ENCODE assay signal across 8 cellular contexts in genomic region chr1:35882586-35882944, GRCh38. TPM values are rescaled to one million over a fixed set of nuclear protein-coding genes. Genes with fewer than 3 reads are reported as not detected.
DNase-seq lines count a peak whose midpoint lies in the region; ATAC-seq and TF ChIP-seq lines count a peak whose summit lies in the region.

No MANE protein-coding gene starts in this region.

- peak overlapping the region; percentile 46 for H3K27ac Mint-ChIP-seq in CD8-positive, alpha-beta T cell
- H3K27ac Mint-ChIP-seq in endothelial cell (ENCODE audit: unreplicated experiment) = no peak overlapping the region
- no peak overlapping the region for H3K27ac Mint-ChIP-seq in osteocyte (ENCODE audit: unreplicated experiment)

- H3K4me3 Mint-ChIP-seq in CD8-positive, alpha-beta T cell = peak overlapping the region; percentile 92
- H3K4me3 Mint-ChIP-seq in endothelial cell (ENCODE audit: unreplicated experiment) (peak overlapping the region; percentile 40), osteocyte (ENCODE audit: unreplicated experiment) (peak overlapping the region; percentile 36)

- no peaks in the 10 kb centered on the region for H3K9me3 Mint-ChIP-seq in CD8-positive, alpha-beta T cell
- H3K9me3 Mint-ChIP-seq in endothelial cell (ENCODE audit: unreplicated experiment) = no peaks in the 10 kb centered on the region
- H3K9me3 Mint-ChIP-seq in osteocyte (ENCODE audit: unreplicated experiment) = no peaks in the 10 kb centered on the region

- POLR2A ChIA-PET in CD8-positive, alpha-beta T cell (lab: Charles Lee) = interaction anchor here (1.0 kb wide), 3 partner anchors 48 to 689 kb away, joined by 3 to 5 read pairs (median 3); partner anchors contain the start of genes AGO3 and SFPQ

- H3K4me3 ChIP-seq in CD8-positive, alpha-beta T cell (ENCODE audit: low read depth, low read length) = peak overlapping the region; percentile 38
- H3K4me3 ChIP-seq in SJCRH30 = peak overlapping the region; percentile 77

- no peak for TF ChIP-seq CTCF in CD8-positive, alpha-beta T cell (IDR thresholded peaks at IDR 0.05)
- TF ChIP-seq CTCF in endothelial cell (IDR thresholded peaks at IDR 0.05; ENCODE audit: unreplicated experiment) (no peak), osteocyte (IDR thresholded peaks at IDR 0.05) (no peak)

- no peaks in the 10 kb centered on the region for H3K36me3 ChIP-seq in CD8-positive, alpha-beta T cell (ENCODE audit: insufficient read depth, low read length)
- no peaks in the 10 kb centered on the region for H3K36me3 ChIP-seq in SJCRH30

- H3K27me3 Mint-ChIP-seq in CD8-positive, alpha-beta T cell (ENCODE audit: low read depth) = peaks cover 3% of the 10 kb centered on the region
- H3K27me3 Mint-ChIP-seq in endothelial cell (ENCODE audit: unreplicated experiment) (peaks cover 4% of the 10 kb centered on the region), osteocyte (ENCODE audit: unreplicated experiment) (no peaks in the 10 kb centered on the region)

- H3K36me3 Mint-ChIP-seq in CD8-positive, alpha-beta T cell = no peaks in the 10 kb centered on the region
- H3K36me3 Mint-ChIP-seq in endothelial cell (ENCODE audit: low read depth, unreplicated experiment) (no peaks in the 10 kb centered on the region), osteocyte (ENCODE audit: unreplicated experiment) (no peaks in the 10 kb centered on the region)

- no peak overlapping the region for H3K27ac ChIP-seq in CD8-positive, alpha-beta T cell (ENCODE audit: low read depth, low read length)
- no peak overlapping the region for H3K27ac ChIP-seq in SJCRH30

- ATAC-seq in CD8-positive, alpha-beta T cell = no peak
- ATAC-seq in GM18498 (IDR thresholded peaks at IDR 0.05; ENCODE audit: unreplicated experiment) (no peak), GM19452 (IDR thresholded peaks at IDR 0.05; ENCODE audit: unreplicated experiment) (no peak), HG03432 (IDR thresholded peaks at IDR 0.05; ENCODE audit: unreplicated experiment) (no peak)

- CTCF ChIA-PET in CD8-positive, alpha-beta T cell (lab: Charles Lee) = interaction anchor here (0.6 to 1.0 kb wide), 5 partner anchors 40 to 481 kb away, joined by 3 to 4 read pairs (median 3); partner anchors contain the start of gene AGO3

- H3K4me1 Mint-ChIP-seq in CD8-positive, alpha-beta T cell (ENCODE audit: low read depth) = peaks cover 49% of the 10 kb centered on the region
- H3K4me1 Mint-ChIP-seq in endothelial cell (ENCODE audit: unreplicated experiment) (peaks cover 43% of the 10 kb centered on the region), osteocyte (ENCODE audit: unreplicated experiment) (peaks cover 39% of the 10 kb centered on the region)

- peaks cover 23% of the 10 kb centered on the region for H3K4me1 ChIP-seq in CD8-positive, alpha-beta T cell (ENCODE audit: insufficient read depth, low read length)
- H3K4me1 ChIP-seq in SJCRH30 = peaks cover 11% of the 10 kb centered on the region; the same call in 1 of the 2 replicates

- no peaks in the 10 kb centered on the region for H3K27me3 ChIP-seq in CD8-positive, alpha-beta T cell (ENCODE audit: insufficient read depth, low read length)
- H3K27me3 ChIP-seq in SJCRH30 = no peaks in the 10 kb centered on the region

- no peaks in the 10 kb centered on the region for H3K9me3 ChIP-seq in CD8-positive, alpha-beta T cell (ENCODE audit: low read length)
- no peaks in the 10 kb centered on the region for H3K9me3 ChIP-seq in SJCRH30 (replicated peaks)

- intact Hi-C loops in CD8-positive, alpha-beta T cell (cut with DNase I, micrococcal nuclease) = loop anchor here (2.0 to 10.0 kb wide), 6 partner anchors 266 to 850 kb away; partner anchors contain the start of genes OSCP1 (in 1 of the 2), SFPQ (in 1 of the 2), STK40 (in 1 of the 2) and TRAPPC3 (in 1 of the 2)

- no peak for DNase-seq in CD8-positive, alpha-beta T cell
- DNase-seq in SJCRH30 (no peak), endothelial cell (ENCODE audit: low spot score) (no peak), osteocyte (ENCODE audit: extremely low spot score, unreplicated experiment) (no peak), cerebellar nuclear complex (lab: John Stamatoyannopoulos, UW) (no peak)

RNA-seq across cellular contexts. Expression of gene AGO1, which starts 0.4 kb away (rescaled TPM):
- total RNA-seq in CD8-positive, alpha-beta T cell = 10 to 100 TPM; 15.8 TPM
- total RNA-seq in SJCRH30 (2014; rRNA removed; shearing (Covaris generic)) = 33.3 and 35.1 TPM in 2 replicates
- total RNA-seq in endothelial cell (ENCODE audit: unreplicated experiment) (41.1 TPM), osteocyte (34.1 and 35.8 TPM in 2 replicates)

RNA-seq across cellular contexts. Expression of gene AGO3, which starts 48.3 kb away (rescaled TPM):
- 10 to 100 TPM; 27.6 to 30.2 TPM for total RNA-seq in CD8-positive, alpha-beta T cell
- 30.4 and 36.4 TPM in 2 replicates for total RNA-seq in SJCRH30 (2014; rRNA removed; shearing (Covaris generic))
- total RNA-seq in endothelial cell (ENCODE audit: unreplicated experiment) = 25.9 TPM
- total RNA-seq in osteocyte = 32.4 and 34.2 TPM in 2 replicates

Comparison
In these comparisons a context has a peak if more than half of its experiments do, and no peak if none do; other contexts are left out.
1. H3K4me3 Mint-ChIP-seq: peak in every context shown above with its lines; median percentile 92 in CD8-positive, alpha-beta T cell; 40 in endothelial cell; 36 in osteocyte.